In the genomic region with DNA sequence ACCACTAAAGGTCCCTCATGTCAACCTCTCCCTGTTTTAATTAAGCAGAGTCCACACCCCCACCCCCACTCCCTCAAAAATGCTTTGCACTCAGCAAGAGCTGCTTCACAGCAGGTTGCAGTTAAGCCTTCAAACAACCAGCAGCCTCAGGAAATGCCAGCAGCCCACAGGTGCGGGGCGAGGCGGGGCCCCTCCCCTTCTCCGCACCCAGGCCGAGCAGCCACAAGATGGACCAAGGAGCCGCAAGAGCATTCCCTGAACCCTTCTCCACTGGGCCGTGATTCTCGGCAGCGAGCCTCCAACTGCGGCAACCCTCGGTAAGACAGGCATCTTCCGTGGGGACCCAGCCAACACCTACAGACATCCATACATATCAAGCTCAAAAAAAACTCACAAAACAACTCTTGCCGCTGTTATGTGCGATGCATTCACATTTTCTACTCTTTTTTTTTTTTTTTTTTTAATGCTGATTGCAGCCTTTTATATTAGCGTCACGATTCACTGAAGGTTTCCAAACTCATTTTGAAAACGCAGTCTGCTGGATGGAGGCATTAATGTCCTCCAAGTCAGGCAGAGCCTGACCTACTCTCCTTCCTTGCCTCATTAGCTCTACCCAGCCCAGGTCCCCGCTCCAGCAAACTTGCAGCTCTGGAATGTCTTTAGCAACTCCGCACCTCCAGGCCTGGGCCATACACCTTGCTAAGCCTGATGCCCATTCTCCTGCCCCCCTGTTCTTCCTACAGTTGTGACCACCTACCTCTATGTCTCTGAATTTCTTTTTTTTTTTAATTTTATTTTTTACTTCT, we compare ENCODE assay signal across 10 cellular contexts.
DNase-seq lines count a peak whose midpoint lies in the region; ATAC-seq lines count a peak whose summit lies in the region.
"Had no signal": no experiment of that assay in that cellular context is flagged by ENCODE, and none has a peak within 500 bp of the region (broad histone marks: within the 10 kb centered on the region; RNA-seq: fewer than 3 reads in every experiment).

No MANE protein-coding gene starts in this region.

- peak; percentile 50 for ATAC-seq in naive thymus-derived CD4-positive, alpha-beta T cell
- ATAC-seq in HG03571 (IDR thresholded peaks at IDR 0.05; ENCODE audit: unreplicated experiment) (no peak), GM19467 (IDR thresholded peaks at IDR 0.05; ENCODE audit: unreplicated experiment) (no peak)

- peak overlapping the region; percentile 41 to 85 (median 78) for H3K4me3 Mint-ChIP-seq in naive thymus-derived CD4-positive, alpha-beta T cell

- H3K9me3 Mint-ChIP-seq in naive thymus-derived CD4-positive, alpha-beta T cell, result peaks cover 0 to 4% (median 0%) of the 10 kb centered on the region in 11 donors

- no peaks in the 10 kb centered on the region for H3K27me3 ChIP-seq in naive thymus-derived CD4-positive, alpha-beta T cell (ENCODE audit: control insufficient read depth in 2 of 2, insufficient read depth in 2 of 2, low read length in 2 of 2)

- POLR2A ChIA-PET in naive thymus-derived CD4-positive, alpha-beta T cell (lab: Charles Lee), result no interaction called here

- CTCF ChIA-PET in naive thymus-derived CD4-positive, alpha-beta T cell (lab: Charles Lee), result no interaction called here

- peaks cover 0 to 4% of the 10 kb centered on the region in 2 donors for H3K4me1 ChIP-seq in naive thymus-derived CD4-positive, alpha-beta T cell (ENCODE audit: control insufficient read depth in 2 of 2, insufficient read depth in 2 of 2, low read length in 2 of 2)
- H3K4me1 ChIP-seq: esophagus muscularis mucosa had no signal

- H3K4me3 ChIP-seq in naive thymus-derived CD4-positive, alpha-beta T cell (ENCODE audit: low read length), result peak overlapping the region; percentile 29
- H3K4me3 ChIP-seq: esophagus muscularis mucosa had no signal

- H3K27ac Mint-ChIP-seq in naive thymus-derived CD4-positive, alpha-beta T cell, result peak overlapping the region in 5 of 9 donors; percentile 15 to 87 (median 63)

- H3K9me3 ChIP-seq in naive thymus-derived CD4-positive, alpha-beta T cell (ENCODE audit: control insufficient read depth in 2 of 3, low read length in 3 of 3), result no peaks in the 10 kb centered on the region
- H3K9me3 ChIP-seq: esophagus muscularis mucosa had no signal

- no peaks in the 10 kb centered on the region for H3K36me3 ChIP-seq in naive thymus-derived CD4-positive, alpha-beta T cell (ENCODE audit: control insufficient read depth in 2 of 3, insufficient read depth in 3 of 3, low read length in 3 of 3)
- H3K36me3 ChIP-seq: esophagus muscularis mucosa had no signal

- peaks cover 0 to 26% (median 0%) of the 10 kb centered on the region in 5 donors for H3K27me3 Mint-ChIP-seq in naive thymus-derived CD4-positive, alpha-beta T cell

- H3K4me1 Mint-ChIP-seq in naive thymus-derived CD4-positive, alpha-beta T cell, result peaks cover 12 to 27% (median 17%) of the 10 kb centered on the region in 7 donors

- H3K36me3 Mint-ChIP-seq in naive thymus-derived CD4-positive, alpha-beta T cell, result no peaks in the 10 kb centered on the region

- no peak overlapping the region for H3K27ac ChIP-seq in naive thymus-derived CD4-positive, alpha-beta T cell (ENCODE audit: low read depth, low read length)
- H3K27ac ChIP-seq: esophagus muscularis mucosa had no signal

- peak; percentile 87 for DNase-seq in ELF-1 (ENCODE audit: low read depth, low spot score)
- DNase-seq in NCI-H2107 (lab: John Stamatoyannopoulos, UW), result peak; percentile 54
- peak; percentile 33 for DNase-seq in astrocyte of the hippocampus (ENCODE audit: low read depth, low spot score)
- DNase-seq in naive thymus-derived CD4-positive, alpha-beta T cell, result peak in 6 of 9 donors; percentile 4 to 45 (median 38)
- no peak for DNase-seq in GOT3 (lab: John Stamatoyannopoulos, UW)
- DNase-seq in 8988T, result no peak
- DNase-seq: GF-D8 had no signal

- intact Hi-C loops in naive thymus-derived CD4-positive, alpha-beta T cell (cut with micrococcal nuclease), result loop anchor here in 1 of 2 donors (2.0 kb wide), 1 partner anchor 61 kb away; no protein-coding TSS in a partner anchor

Comparison
In these comparisons a context has a peak if more than half of its experiments do, and no peak if none do; other contexts are left out.
1. DNase-seq: peak in ELF-1 (single experiment), NCI-H2107 (single experiment), astrocyte of the hippocampus (single experiment) and naive thymus-derived CD4-positive, alpha-beta T cell (6 of 9); none in GOT3 (single experiment) and 8988T (single experiment).